29 cellular contexts compared by ENCODE assay signal in the genomic region with DNA sequence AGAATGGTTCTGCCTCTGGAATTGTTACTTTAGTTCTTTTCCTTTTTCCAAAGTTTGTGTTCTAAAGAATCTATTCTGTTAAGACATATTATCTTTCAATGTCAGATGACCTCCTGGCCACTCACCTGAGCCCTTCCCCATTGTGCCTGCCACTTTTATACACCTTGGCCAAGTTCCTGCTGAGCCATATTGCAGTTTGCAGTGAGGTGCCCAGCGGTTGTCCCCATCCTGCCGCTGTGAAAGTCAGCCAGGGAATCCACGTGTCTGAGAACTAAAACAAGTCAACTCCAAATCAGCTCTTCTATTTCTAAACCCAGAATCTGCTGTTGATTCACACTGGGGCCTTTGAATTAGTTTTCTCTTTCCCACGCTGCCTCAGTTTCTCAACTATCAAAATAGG.
"Had no signal": no experiment of that assay in that cellular context is flagged by ENCODE, and none has a peak within 500 bp of the region (broad histone marks: within the 10 kb centered on the region; RNA-seq: fewer than 3 reads in every experiment).

No MANE protein-coding gene starts in this region.

- H3K27ac Mint-ChIP-seq: naive thymus-derived CD4-positive, alpha-beta T cell; natural killer cell; nephron; progenitor cell of endocrine pancreas; stimulated activated effector memory CD8-positive, alpha-beta T cell treated with anti-CD3 and anti-CD28 coated beads, Interleukin-12 subunit alpha, Interleukin-12 subunit beta, amount 100 ng/mL, for 72 hours; stimulated activated naive B cell treated with anti-CD40 and anti-IgM and Interleukin-4, amounts not matched to agents 10 μg/mL and 1 μg/mL and 100 μg/mL, for 72 hours; stimulated activated naive CD8-positive, alpha-beta T cell treated with anti-CD3 and anti-CD28 coated beads, Interleukin-15, Interleukin-2, amounts not matched to agents 100 ng/mL and 50 ng/mL, for 24 hours; type B pancreatic cell had no signal

- H3K27ac ChIP-seq: neutrophil, ovary, parathyroid adenoma, psoas muscle, right lobe of liver, stomach, thyroid gland, tibial nerve, upper lobe of right lung, uterus had no signal

- H3K36me3 ChIP-seq: neutrophil, ovary, right lobe of liver, sigmoid colon, stomach, thoracic aorta, thyroid gland, tibial nerve, upper lobe of right lung, uterus had no signal

- H3K9me3 ChIP-seq: neutrophil, ovary, psoas muscle, right lobe of liver, sigmoid colon, stomach, thoracic aorta, thyroid gland, tibial nerve, upper lobe of right lung, uterus had no signal

- H3K4me3 Mint-ChIP-seq: naive thymus-derived CD4-positive, alpha-beta T cell; natural killer cell; nephron; stimulated activated effector memory CD8-positive, alpha-beta T cell treated with anti-CD3 and anti-CD28 coated beads, Interleukin-12 subunit alpha, Interleukin-12 subunit beta, amount 100 ng/mL, for 72 hours; stimulated activated naive B cell treated with anti-CD40 and anti-IgM and Interleukin-4, amounts not matched to agents 10 μg/mL and 1 μg/mL and 100 μg/mL, for 72 hours; stimulated activated naive CD8-positive, alpha-beta T cell treated with anti-CD3 and anti-CD28 coated beads, Interleukin-15, Interleukin-2, amounts not matched to agents 100 ng/mL and 50 ng/mL, for 24 hours; type B pancreatic cell had no signal

- H2AFZ ChIP-seq: parathyroid adenoma had no signal

- DNase-seq: naive thymus-derived CD4-positive, alpha-beta T cell; natural killer cell; occipital lobe; ovary; posterior cingulate gyrus; psoas muscle; right cardiac atrium; right lobe of liver; sigmoid colon; small intestine; stimulated activated CD4-positive, alpha-beta T cell treated with anti-CD3 and anti-CD28 coated beads, Interleukin-15, amount 100 ng/mL, for 24 hours; stimulated activated CD4-positive, alpha-beta T cell treated with anti-CD3 and anti-CD28 coated beads, Interleukin-2, amount 100 ng/mL, for 24 hours; stimulated activated CD4-positive, alpha-beta T cell treated with anti-CD3 and anti-CD28 coated beads, Interleukin-2, amount 100 ng/mL, for 48 hours; stimulated activated CD4-positive, alpha-beta T cell treated with anti-CD3 and anti-CD28 coated beads, Interleukin-4, amount 100 ng/mL, for 24 hours; stimulated activated naive B cell treated with anti-CD40 and anti-IgM and Interleukin-4, amounts not matched to agents 10 μg/mL and 1 μg/mL and 100 μg/mL, for 72 hours; stimulated activated naive CD4-positive, alpha-beta T cell treated with Interleukin-2 at 50 U/mL for 16 hours; stomach; thyroid gland; upper lobe of right lung; uterus had no signal

- H3K27me3 ChIP-seq: neutrophil, ovary, right lobe of liver, sigmoid colon, stomach, thyroid gland, tibial nerve, upper lobe of right lung, uterus had no signal

- H3K9me3 Mint-ChIP-seq: naive thymus-derived CD4-positive, alpha-beta T cell; nephron; stimulated activated naive B cell treated with anti-CD40 and anti-IgM and Interleukin-4, amounts not matched to agents 10 μg/mL and 1 μg/mL and 100 μg/mL, for 72 hours; stimulated activated naive CD8-positive, alpha-beta T cell treated with anti-CD3 and anti-CD28 coated beads, Interleukin-15, Interleukin-2, amounts not matched to agents 100 ng/mL and 50 ng/mL, for 24 hours; type B pancreatic cell had no signal

- H3K36me3 Mint-ChIP-seq: naive thymus-derived CD4-positive, alpha-beta T cell; natural killer cell; stimulated activated effector memory CD8-positive, alpha-beta T cell treated with anti-CD3 and anti-CD28 coated beads, Interleukin-12 subunit alpha, Interleukin-12 subunit beta, amount 100 ng/mL, for 72 hours; stimulated activated naive B cell treated with anti-CD40 and anti-IgM and Interleukin-4, amounts not matched to agents 10 μg/mL and 1 μg/mL and 100 μg/mL, for 72 hours; type B pancreatic cell had no signal

- H3K4me1 ChIP-seq: parathyroid adenoma, psoas muscle, right lobe of liver, thyroid gland, uterus had no signal

- H3K79me2 ChIP-seq: parathyroid adenoma had no signal

- H3K27me3 Mint-ChIP-seq: naive thymus-derived CD4-positive, alpha-beta T cell; progenitor cell of endocrine pancreas; stimulated activated naive B cell treated with anti-CD40 and anti-IgM and Interleukin-4, amounts not matched to agents 10 μg/mL and 1 μg/mL and 100 μg/mL, for 72 hours; stimulated activated naive CD8-positive, alpha-beta T cell treated with anti-CD3 and anti-CD28 coated beads, Interleukin-15, Interleukin-2, amounts not matched to agents 100 ng/mL and 50 ng/mL, for 24 hours; type B pancreatic cell had no signal

- H3K4me3 ChIP-seq: ovary, psoas muscle, right lobe of liver, sigmoid colon, stomach, thoracic aorta, thyroid gland, tibial nerve, upper lobe of right lung, uterus had no signal

- H3K9ac ChIP-seq: parathyroid adenoma had no signal

- H3K4me1 Mint-ChIP-seq: natural killer cell; stimulated activated effector memory CD8-positive, alpha-beta T cell treated with anti-CD3 and anti-CD28 coated beads, Interleukin-12 subunit alpha, Interleukin-12 subunit beta, amount 100 ng/mL, for 72 hours had no signal
